ENCODE assay signal across 27 cellular contexts in genomic region chr4:17695341-17695740, GRCh38.
DNase-seq lines count a peak whose midpoint lies in the region; ATAC-seq, FAIRE-seq and TF ChIP-seq lines count a peak whose summit lies in the region.
"Had no signal": no experiment of that assay in that cellular context is flagged by ENCODE, and none has a peak within 500 bp of the region (broad histone marks: within the 10 kb centered on the region; RNA-seq: fewer than 3 reads in every experiment).

No MANE protein-coding gene starts in this region.

- no peak overlapping the region for H3K4me3 Mint-ChIP-seq in osteocyte (ENCODE audit: unreplicated experiment)
- no peak overlapping the region for H3K4me3 Mint-ChIP-seq in stimulated activated effector memory CD8-positive, alpha-beta T cell treated with anti-CD3 and anti-CD28 coated beads, Interleukin-12 subunit alpha, Interleukin-12 subunit beta, amount 100 ng/mL, for 72 hours
- H3K4me3 Mint-ChIP-seq in effector memory CD8-positive, alpha-beta T cell = no peak overlapping the region
- H3K4me3 Mint-ChIP-seq: B cell; CD4-positive, alpha-beta T cell; CD8-positive, alpha-beta T cell had no signal

- ATAC-seq in stimulated activated effector memory CD8-positive, alpha-beta T cell treated with anti-CD3 and anti-CD28 coated beads, Interleukin-12 subunit alpha, Interleukin-12 subunit beta, amount 100 ng/mL, for 72 hours = peak; percentile 31
- ATAC-seq in aorta (ENCODE audit: low FRiP score) (peak; percentile 38), GM18868 (IDR thresholded peaks at IDR 0.05; ENCODE audit: unreplicated experiment) (no peak)
- no peak for ATAC-seq in effector memory CD8-positive, alpha-beta T cell (replicated peaks)
- ATAC-seq: A549; CD8-positive, alpha-beta T cell; GM12878 had no signal

- H3K4me2 ChIP-seq in H1 (ENCODE audit: insufficient read depth in 1 of 2, low read depth in 2 of 2, low read length in 2 of 2) = no peak overlapping the region
- H3K4me2 ChIP-seq: A549; BLaER1 treated with 17β-estradiol and CSF1 and Interleukin-3, amounts not matched to agents 10 nM and 100 nM had no signal

- no peak overlapping the region for H2BK20ac ChIP-seq in H1 (ENCODE audit: low read length)

- no peak overlapping the region for H2BK15ac ChIP-seq in H1 (ENCODE audit: low read length)

- H3K4me3 ChIP-seq in H1 (ENCODE audit: extremely low read depth in 1 of 4, insufficient read depth in 2 of 4, low read depth in 3 of 4, low read length in 4 of 4) (no peak overlapping the region), aorta (ENCODE audit: low read length in 2 of 2) (no peak overlapping the region)
- H3K4me3 ChIP-seq: A549; BLaER1 treated with 17β-estradiol and CSF1 and Interleukin-3, amounts not matched to agents 10 nM and 100 nM; GM12878 had no signal

- H3K18ac ChIP-seq in H1 (ENCODE audit: extremely low read depth, low read length) = no peak overlapping the region

- no peaks in the 10 kb centered on the region; a peak in 1 of 8 replicates for H3K36me3 ChIP-seq in H1 (ENCODE audit: control insufficient read depth in 2 of 4, insufficient read depth in 4 of 4, low read length in 3 of 4)
- no peaks in the 10 kb centered on the region for H3K36me3 ChIP-seq in aorta (ENCODE audit: control insufficient read depth in 1 of 2, insufficient read depth in 2 of 2, low read length in 1 of 2)
- H3K36me3 ChIP-seq: BLaER1 treated with 17β-estradiol and CSF1 and Interleukin-3, amounts not matched to agents 10 nM and 100 nM had no signal

- no peak for TF ChIP-seq CTCF in H1 (IDR thresholded peaks at IDR 0.05; ENCODE audit: control extremely low read depth in 1 of 3, insufficient read depth in 1 of 3, low read depth in 1 of 3, low read length in 3 of 3)
- no peak for TF ChIP-seq CTCF in osteocyte (IDR thresholded peaks at IDR 0.05)

- H3K4ac ChIP-seq in H1 (replicated peaks; ENCODE audit: insufficient read length, low read depth, low read length) = no peak overlapping the region

- no peaks in the 10 kb centered on the region for H3K79me1 ChIP-seq in H1 (ENCODE audit: low read depth, low read length)

- intact Hi-C loops in aorta (cut with DNase I) = no loop called here

- H3K56ac ChIP-seq in H1 (replicated peaks; ENCODE audit: insufficient read length, low read depth, low read length) = no peak overlapping the region

- no peak overlapping the region for H2BK12ac ChIP-seq in H1 (ENCODE audit: low read depth, low read length)

- no peak overlapping the region for H2AK5ac ChIP-seq in H1 (ENCODE audit: low read depth, low read length)

- CTCF ChIA-PET in H1 (lab: Charles Lee; ENCODE audit: partially characterized antibody) = interaction anchor here (0.6 to 0.9 kb wide), 3 partner anchors 14 to 26 kb away, joined by 3 read pairs; no protein-coding TSS in a partner anchor

- H3K9me3 ChIP-seq in H1 (ENCODE audit: insufficient read depth in 2 of 2, low read depth in 1 of 2, low read length in 1 of 2) = no peaks in the 10 kb centered on the region
- peaks cover 3% of the 10 kb centered on the region for H3K9me3 ChIP-seq in aorta (ENCODE audit: control insufficient read depth, low read length)
- H3K9me3 ChIP-seq: A549, Caco-2 had no signal

- H3K27ac Mint-ChIP-seq in osteocyte (ENCODE audit: unreplicated experiment) = no peak overlapping the region
- no peak overlapping the region for H3K27ac Mint-ChIP-seq in stimulated activated effector memory CD8-positive, alpha-beta T cell treated with anti-CD3 and anti-CD28 coated beads, Interleukin-12 subunit alpha, Interleukin-12 subunit beta, amount 100 ng/mL, for 72 hours
- H3K27ac Mint-ChIP-seq in effector memory CD8-positive, alpha-beta T cell = no peak overlapping the region
- H3K27ac Mint-ChIP-seq: B cell; CD4-positive, alpha-beta T cell; CD8-positive, alpha-beta T cell had no signal

- no peaks in the 10 kb centered on the region for H3K79me2 ChIP-seq in H1 (ENCODE audit: control insufficient read depth in 1 of 2, insufficient read depth in 2 of 2, low read length in 2 of 2)

- peaks cover 17% of the 10 kb centered on the region for H3K9me3 Mint-ChIP-seq in osteocyte (ENCODE audit: unreplicated experiment)
- H3K9me3 Mint-ChIP-seq in stimulated activated effector memory CD8-positive, alpha-beta T cell treated with anti-CD3 and anti-CD28 coated beads, Interleukin-12 subunit alpha, Interleukin-12 subunit beta, amount 100 ng/mL, for 72 hours = peaks cover 9% of the 10 kb centered on the region
- no peaks in the 10 kb centered on the region for H3K9me3 Mint-ChIP-seq in effector memory CD8-positive, alpha-beta T cell

- WGBS in H1 (ENCODE audit: extremely low coverage in 1 of 2, insufficient coverage in 1 of 2, insufficient read length in 1 of 2, insufficient replicate concordance in 2 of 2, low coverage in 1 of 2, low lambda C conversion rate in 2 of 2, missing lambda C conversion rate in 1 of 2), 2 experiments = 87% methylated on average over 2 of the region's 3 CpGs; no CpG with 5 or more reads in 1 of the 2 experiments
- WGBS in aorta, 2 donors = 87 to 96% methylated on average over 3 of the region's 3 CpGs

- no peak overlapping the region for H3K23ac ChIP-seq in H1 (ENCODE audit: insufficient read length)

- H4K91ac ChIP-seq in H1 (replicated peaks; ENCODE audit: insufficient read length, low read length) = no peak overlapping the region

- no peaks in the 10 kb centered on the region for H4K20me1 ChIP-seq in H1 (replicated peaks in 1 of 2; ENCODE audit: control insufficient read depth in 1 of 2, insufficient read depth in 2 of 2, low read length in 2 of 2)
- H4K20me1 ChIP-seq: BLaER1 treated with 17β-estradiol and CSF1 and Interleukin-3, amounts not matched to agents 10 nM and 100 nM had no signal

- no peak overlapping the region for H4K5ac ChIP-seq in H1 (ENCODE audit: insufficient read length, low read depth, low read length)

- TF ChIP-seq EP300 in H1 (IDR thresholded peaks at IDR 0.05; ENCODE audit: borderline replicate concordance in 1 of 2, low read depth in 2 of 2, low read length in 2 of 2) = no peak

- POLR2A ChIA-PET in H1 (lab: Charles Lee; ENCODE audit: partially characterized antibody) = no interaction called here

- H4K8ac ChIP-seq in H1 (ENCODE audit: extremely low read depth, insufficient read depth, low read length) = 0 out of 2 replicates have a peak overlapping the region, but pooled peaks have one; percentile 22

- TF ChIP-seq RAD21 in H1 (IDR thresholded peaks at IDR 0.05 in 1 of 2, conservative IDR thresholded peaks at IDR 0.05 in 1 of 2; ENCODE audit: low read depth in 2 of 2, low read length in 2 of 2) = no peak

- no peaks in the 10 kb centered on the region for H3K36me3 Mint-ChIP-seq in osteocyte (ENCODE audit: unreplicated experiment)
- H3K36me3 Mint-ChIP-seq in stimulated activated effector memory CD8-positive, alpha-beta T cell treated with anti-CD3 and anti-CD28 coated beads, Interleukin-12 subunit alpha, Interleukin-12 subunit beta, amount 100 ng/mL, for 72 hours = no peaks in the 10 kb centered on the region
- H3K36me3 Mint-ChIP-seq in effector memory CD8-positive, alpha-beta T cell (ENCODE audit: insufficient read depth) = no peaks in the 10 kb centered on the region
- H3K36me3 Mint-ChIP-seq: CD8-positive, alpha-beta T cell had no signal

- DNase-seq in H1 (ENCODE audit: low read depth in 1 of 2, low spot score in 2 of 2) (peak in 1 of 2 experiments; percentile 7), osteocyte (ENCODE audit: extremely low spot score, unreplicated experiment) (peak; percentile 57), aorta (no peak), AML-193 (lab: John Stamatoyannopoulos, UW) (no peak)
- no peak for DNase-seq in stimulated activated effector memory CD8-positive, alpha-beta T cell treated with anti-CD3 and anti-CD28 coated beads, Interleukin-12 subunit alpha, Interleukin-12 subunit beta, amount 100 ng/mL, for 72 hours (ENCODE audit: low spot score in 2 of 2)
- DNase-seq in effector memory CD8-positive, alpha-beta T cell = no peak
- DNase-seq: Caco-2; Calu3; CD4-positive, alpha-beta T cell; CD8-positive, alpha-beta T cell; DMS 273 treated with DMSO at 0.1 percent for 48 hours; DMS153; DMS53; DMS79; DND-41; EL; GDM1 had no signal

- no peak overlapping the region for H2BK5ac ChIP-seq in H1 (ENCODE audit: low read depth, low read length)

- H2AFZ ChIP-seq in H1 (ENCODE audit: low read length) = no peak overlapping the region

- H3K14ac ChIP-seq in H1 (ENCODE audit: insufficient read length) = no peak overlapping the region

- H3K9ac ChIP-seq in H1 (replicated peaks in 1 of 4; ENCODE audit: extremely low read depth in 1 of 4, low read depth in 3 of 4, low read length in 3 of 4) = no peak overlapping the region
- H3K9ac ChIP-seq: BLaER1 treated with 17β-estradiol and CSF1 and Interleukin-3, amounts not matched to agents 10 nM and 100 nM had no signal

- no peak overlapping the region for H2BK120ac ChIP-seq in H1 (replicated peaks; ENCODE audit: low read depth, low read length)

- no peak overlapping the region for H3K27ac ChIP-seq in H1 (ENCODE audit: low read depth, low read length)
- no peak overlapping the region for H3K27ac ChIP-seq in aorta (ENCODE audit: low read depth in 1 of 2, low read length in 2 of 2)
- H3K27ac ChIP-seq: 22Rv1; A549; BLaER1 treated with 17β-estradiol and CSF1 and Interleukin-3, amounts not matched to agents 10 nM and 100 nM; C4-2B had no signal

- H3K4me1 Mint-ChIP-seq in osteocyte (ENCODE audit: unreplicated experiment) = no peaks in the 10 kb centered on the region
- no peaks in the 10 kb centered on the region for H3K4me1 Mint-ChIP-seq in stimulated activated effector memory CD8-positive, alpha-beta T cell treated with anti-CD3 and anti-CD28 coated beads, Interleukin-12 subunit alpha, Interleukin-12 subunit beta, amount 100 ng/mL, for 72 hours
- no peaks in the 10 kb centered on the region for H3K4me1 Mint-ChIP-seq in effector memory CD8-positive, alpha-beta T cell (ENCODE audit: low read depth in 2 of 2)
- H3K4me1 Mint-ChIP-seq: B cell had no signal

- H3K27me3 ChIP-seq in H1 (replicated peaks in 1 of 4; ENCODE audit: control insufficient read depth in 3 of 4, extremely low read depth in 1 of 4, insufficient read depth in 3 of 4, low read length in 3 of 4) (no peaks in the 10 kb centered on the region), aorta (ENCODE audit: control insufficient read depth in 1 of 2, insufficient read depth in 2 of 2, low read length in 1 of 2) (no peaks in the 10 kb centered on the region)
- H3K27me3 ChIP-seq: BLaER1 treated with 17β-estradiol and CSF1 and Interleukin-3, amounts not matched to agents 10 nM and 100 nM had no signal

- TF ChIP-seq POLR2A in H1 (IDR thresholded peaks at IDR 0.05; ENCODE audit: control extremely low read depth in 1 of 2, low read depth in 2 of 2, low read length in 2 of 2) = no peak

- H3K4me1 ChIP-seq in H1 (replicated peaks in 1 of 4; ENCODE audit: control insufficient read depth in 3 of 4, insufficient read depth in 4 of 4, low read length in 3 of 4) (no peaks in the 10 kb centered on the region), aorta (ENCODE audit: control insufficient read depth in 1 of 2, insufficient read depth in 2 of 2, low read length in 2 of 2) (no peaks in the 10 kb centered on the region)
- H3K4me1 ChIP-seq: A549; BLaER1 treated with 17β-estradiol and CSF1 and Interleukin-3, amounts not matched to agents 10 nM and 100 nM had no signal

- FAIRE-seq in H1 (lab: Jason Lieb, UNC) = no peak
- FAIRE-seq: A549, GM12878, GM12892, GM18507, GM19239 had no signal

- no peaks in the 10 kb centered on the region; the same call in 1 of the 2 replicates for H3K23me2 ChIP-seq in H1 (ENCODE audit: low read depth, low read length)

- no peaks in the 10 kb centered on the region for H3K27me3 Mint-ChIP-seq in osteocyte (ENCODE audit: unreplicated experiment)
- peaks cover 22 to 35% of the 10 kb centered on the region in 2 donors for H3K27me3 Mint-ChIP-seq in effector memory CD8-positive, alpha-beta T cell
- H3K27me3 Mint-ChIP-seq: CD4-positive, alpha-beta T cell had no signal

Comparison
In these comparisons a context has a peak if more than half of its experiments do, and no peak if none do; other contexts are left out.
1. ATAC-seq: peak in stimulated activated effector memory CD8-positive, alpha-beta T cell treated with anti-CD3 and anti-CD28 coated beads, Interleukin-12 subunit alpha, Interleukin-12 subunit beta, amount 100 ng/mL, for 72 hours (single experiment) and aorta (single experiment); none in GM18868 (single experiment) and effector memory CD8-positive, alpha-beta T cell (single experiment).